Comparison of ENCODE assay signal across 11 cellular contexts in the genomic region with DNA sequence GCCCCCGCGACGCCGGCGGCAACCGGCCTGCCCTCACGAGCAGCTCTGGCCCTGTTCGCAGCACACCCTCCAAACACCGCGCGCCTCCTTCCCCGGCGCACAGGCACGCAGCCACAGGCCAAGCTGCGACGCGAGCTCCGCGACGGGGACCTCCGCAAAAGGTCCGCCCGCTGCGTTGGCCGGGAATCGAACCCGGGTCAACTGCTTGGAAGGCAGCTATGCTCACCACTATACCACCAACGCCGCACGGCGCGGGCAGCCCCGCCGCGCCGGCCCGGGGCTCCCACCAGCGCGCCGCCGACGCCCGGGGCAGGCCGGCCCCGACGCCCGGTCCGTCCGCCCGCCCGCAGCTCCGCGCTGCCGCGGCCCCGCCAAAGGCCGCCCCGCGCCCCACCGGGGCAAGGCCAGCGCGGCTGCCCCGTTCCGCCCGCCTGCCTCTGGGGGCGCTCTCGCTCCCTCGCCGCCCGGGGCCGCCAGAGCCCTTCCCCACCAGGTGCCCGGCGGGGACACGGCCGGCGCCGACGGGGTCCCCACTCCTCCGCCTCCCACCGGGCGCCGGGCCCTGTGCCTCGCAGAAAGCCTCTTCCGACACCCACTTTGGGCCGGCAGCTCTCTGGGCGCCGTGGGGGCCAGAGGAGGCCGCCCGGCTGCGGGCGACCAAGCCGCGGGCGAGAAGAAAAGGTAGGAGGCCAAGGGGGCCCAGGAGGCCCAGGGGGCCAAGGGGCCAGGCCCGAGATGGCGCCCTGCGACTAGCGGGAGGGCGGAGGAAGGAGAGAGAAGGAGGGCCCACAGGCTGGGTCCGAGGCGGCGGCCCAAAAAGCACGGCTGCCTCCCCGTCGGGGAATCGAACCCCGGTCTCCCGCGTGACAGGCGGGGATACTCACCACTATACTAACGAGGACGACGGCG. TPM values are rescaled to one million over a fixed set of nuclear protein-coding genes. Genes with fewer than 3 reads are reported as not detected.
DNase-seq lines count a peak whose midpoint lies in the region; ATAC-seq, FAIRE-seq and TF ChIP-seq lines count a peak whose summit lies in the region.
"Not testable (repeated sequence)": the region's sequence is repeated elsewhere in the genome, so short reads cannot be mapped to it uniquely, and the experiment has no call there.
"Had no signal": no experiment of that assay in that cellular context is flagged by ENCODE, and none has a peak within 500 bp of the region (broad histone marks: within the 10 kb centered on the region; RNA-seq: fewer than 3 reads in every experiment).

No MANE protein-coding gene starts in this region.

- not testable (repeated sequence) for H3K4me3 Mint-ChIP-seq in naive thymus-derived CD8-positive, alpha-beta T cell

- not testable (repeated sequence) for H3K27me3 ChIP-seq in RWPE2 (ENCODE audit: insufficient read depth, poor library complexity, severe bottlenecking); GM12878 (replicated peaks in 1 of 2; ENCODE audit: control insufficient read depth in 2 of 2, insufficient read depth in 2 of 2, low read length in 1 of 2)

- intact Hi-C loops in GM12878 (cut with micrococcal nuclease; ENCODE audit: unreplicated experiment), result not testable (repeated sequence)

- BruUV-seq in GM12878 (replicated peaks; lab: Mats Ljungman, UMichigan), result not testable (repeated sequence)

- not testable (repeated sequence) for TF ChIP-seq RAD21 in A549 (conservative IDR thresholded peaks at IDR 0.05 in 1 of 2, IDR thresholded peaks at IDR 0.05 in 1 of 2); GM12878 (IDR thresholded peaks at IDR 0.05; ENCODE audit: insufficient read depth, low read depth, low read length)

- DNase-seq in A549 (ENCODE audit: low read depth in 1 of 2, low spot score in 1 of 2); RWPE2 (ENCODE audit: low spot score); GM12878 (ENCODE audit: low read depth, low spot score); naive thymus-derived CD8-positive, alpha-beta T cell: not testable (repeated sequence)

- no CpG with 5 or more reads among the region's 114 CpGs for WGBS in A549 (ENCODE audit: missing lambda C conversion rate)
- WGBS in GM12878 (ENCODE audit: insufficient coverage, insufficient replicate concordance, low lambda C conversion rate, missing lambda C conversion rate), result no CpG with 5 or more reads among the region's 114 CpGs

- H4K20me1 ChIP-seq in GM12878 (ENCODE audit: control insufficient read depth, insufficient read depth), result not testable (repeated sequence)

- H3K27me3 Mint-ChIP-seq in naive thymus-derived CD8-positive, alpha-beta T cell, result not testable (repeated sequence)

- not testable (repeated sequence) for H3K79me2 ChIP-seq in GM12878 (ENCODE audit: control insufficient read depth, insufficient read depth, low read length)

- H3K4me1 Mint-ChIP-seq in naive thymus-derived CD8-positive, alpha-beta T cell, result not testable (repeated sequence)

- RAD21 ChIA-PET in GM12878 (lab: Charles Lee; ENCODE audit: unreplicated experiment), result not testable (repeated sequence)

- not testable (repeated sequence) for FAIRE-seq in A549 (lab: Jason Lieb, UNC); GM12878 (lab: Jason Lieb, UNC)

- not testable (repeated sequence) for H3K9me3 ChIP-seq in A549; RWPE2 (ENCODE audit: severe bottlenecking); GM12878 (replicated peaks; ENCODE audit: control insufficient read depth, insufficient read depth, low read length)

- H2AFZ ChIP-seq in GM12878 (ENCODE audit: control insufficient read depth, low read depth, low read length), result not testable (repeated sequence)

- POLR2A ChIA-PET in A549 (lab: Yijun Ruan, JAX); GM12878 (lab: Charles Lee); naive thymus-derived CD8-positive, alpha-beta T cell (lab: Charles Lee): not testable (repeated sequence)

- CTCF ChIA-PET in A549 (lab: Yijun Ruan, JAX); GM12878 (lab: Yijun Ruan, JAX): not testable (repeated sequence)

- not testable (repeated sequence) for H3K36me3 ChIP-seq in RWPE2 (ENCODE audit: low read depth); GM12878 (ENCODE audit: control insufficient read depth in 2 of 2, insufficient read depth in 2 of 2, low read length in 1 of 2)

- not testable (repeated sequence) for H3K4me3 ChIP-seq in A549; RWPE2 (ENCODE audit: severe bottlenecking); GM12878

- not testable (repeated sequence) for H3K9me3 Mint-ChIP-seq in naive thymus-derived CD8-positive, alpha-beta T cell

- H3K9ac ChIP-seq in GM12878 (ENCODE audit: control insufficient read depth, insufficient read depth, low read length), result not testable (repeated sequence)

- not testable (repeated sequence) for H3K27ac Mint-ChIP-seq in naive thymus-derived CD8-positive, alpha-beta T cell

- H3K36me3 Mint-ChIP-seq in naive thymus-derived CD8-positive, alpha-beta T cell, result not testable (repeated sequence)

- in situ Hi-C loops in GM12878 (cut with MboI), result not testable (repeated sequence)

- not testable (repeated sequence) for H3K4me2 ChIP-seq in A549; GM12878 (ENCODE audit: control insufficient read depth, insufficient read depth)

- ATAC-seq in A549, result peak; percentile 50 to 58
- ATAC-seq in GM19023 (IDR thresholded peaks at IDR 0.05; ENCODE audit: unreplicated experiment), result peak; percentile 24
- ATAC-seq in GM21528 (IDR thresholded peaks at IDR 0.05; ENCODE audit: low FRiP score, unreplicated experiment), result peak; percentile 30
- ATAC-seq in HG02798 (IDR thresholded peaks at IDR 0.05; ENCODE audit: poor library complexity, unreplicated experiment), result peak; percentile 34
- peak; percentile 35 for ATAC-seq in HG03159 (IDR thresholded peaks at IDR 0.05; ENCODE audit: unreplicated experiment)
- ATAC-seq in RWPE2 (ENCODE audit: low read depth), result peak; percentile 2; the same call in 1 of the 3 replicates
- peak; percentile 52 for ATAC-seq in GM12878
- peak; percentile 25 to 44 for ATAC-seq in naive thymus-derived CD8-positive, alpha-beta T cell

- not testable (repeated sequence) for TF ChIP-seq POLR2A in A549 (IDR thresholded peaks at IDR 0.05; ENCODE audit: low read length); GM12878 (IDR thresholded peaks at IDR 0.05; ENCODE audit: low read depth, low read length)

- H3K4me1 ChIP-seq in A549; RWPE2 (ENCODE audit: insufficient read depth, poor library complexity, severe bottlenecking); GM12878 (ENCODE audit: control insufficient read depth, insufficient read depth, low read length): not testable (repeated sequence)

- not testable (repeated sequence) for TF ChIP-seq CTCF in A549 (IDR thresholded peaks at IDR 0.05); RWPE2 (IDR thresholded peaks at IDR 0.05; ENCODE audit: poor library complexity, severe bottlenecking); GM12878 (IDR thresholded peaks at IDR 0.05 in 2 of 3, conservative IDR thresholded peaks at IDR 0.05 in 1 of 3; ENCODE audit: control insufficient read depth in 2 of 3, extremely low read depth in 1 of 3, insufficient read depth in 1 of 3, low read depth in 3 of 3, low read length in 3 of 3)

- SMC1A ChIA-PET in GM12878 (lab: Charles Lee; ENCODE audit: uncharacterized antibody, unreplicated experiment), result not testable (repeated sequence)

- H3K27ac ChIP-seq in A549; RWPE2 (ENCODE audit: poor library complexity, severe bottlenecking); GM12878 (ENCODE audit: control insufficient read depth, insufficient read depth): not testable (repeated sequence)

- not testable (repeated sequence) for TF ChIP-seq EP300 in A549 (IDR thresholded peaks at IDR 0.05); GM12878 (IDR thresholded peaks at IDR 0.05; ENCODE audit: borderline replicate concordance in 1 of 2, control insufficient read depth in 1 of 2, low read depth in 2 of 2, low read length in 2 of 2)

RNA-seq across cellular contexts. Expression of gene FCGR2A, which starts 42.8 kb away (rescaled TPM):
- 0.12 and 0.13 TPM in 2 replicates for polyA plus RNA-seq in A549 (2011; rRNA removed)
- not detected in 2 replicates for polyA plus RNA-seq in A549 (2012; cell fraction: cytosol; rRNA removed)
- polyA plus RNA-seq in A549 (2012; cell fraction: nucleus; rRNA removed), result not detected in 2 replicates
- polyA plus RNA-seq in A549 (2017; fragmentation: RNase III; extraction: RNeasy Plus Mini Kit Qiagen cat#74134 plus additional on column Dnase treatment), result not detected in 3 replicates
- polyA minus RNA-seq in A549 (2011; rRNA and poly(A)+ RNA removed), result not detected in 2 replicates
- total RNA-seq in GM12878 (2013; cell fraction: nucleolus; rRNA removed), result 7.9 and 10.6 TPM in 2 replicates
- total RNA-seq in GM12878 (2014; rRNA removed), result 5.0 and 5.7 TPM in 2 replicates
- total RNA-seq in GM12878 (2014; rRNA removed; fragmentation: Illumina TruSeq; extraction: Trizol), result 5.3 and 7.0 TPM in 2 replicates
- 6.4 and 6.9 TPM in 2 replicates for total RNA-seq in GM12878 (2021)
- 0.41 TPM for polyA plus RNA-seq in GM12878 (2011; ENCODE audit: low read depth)
- 2.3 and 3.7 TPM in 2 replicates for polyA plus RNA-seq in GM12878 (2011; rRNA removed)
- 1.0 TPM in 2 replicates for polyA plus RNA-seq in GM12878 (2011; cell fraction: cytosol; rRNA removed)
- polyA plus RNA-seq in GM12878 (2011; cell fraction: nucleus; rRNA removed), result 2.4 and 2.9 TPM in 2 replicates
- 1.2 and 1.4 TPM in 2 replicates for polyA plus RNA-seq in GM12878 (2012)
- 7.4 and 9.3 TPM in 2 replicates for polyA plus RNA-seq in GM12878 (2014; fragmentation: Illumina TruSeq; extraction: Trizol)
- 1 to 10 TPM; 3.8 to 4.2 TPM for polyA plus RNA-seq in GM12878 (2014; fragmentation: Nextera tagmentation; extraction: Ambion mirVana)
- 3.2 and 3.3 TPM in 2 replicates for polyA plus RNA-seq in GM12878 (2014; rRNA removed)
- polyA plus RNA-seq in GM12878 (2016; fragmentation: Nextera tagmentation; extraction: Ambion mirVana), result 1 to 10 TPM; 3.1 to 3.6 TPM
- 1.5 and 1.8 TPM in 2 replicates for polyA minus RNA-seq in GM12878 (2011; rRNA and poly(A)+ RNA removed)
- polyA minus RNA-seq in GM12878 (2011; cell fraction: cytosol; rRNA and poly(A)+ RNA removed), result 0.53 and 1.0 TPM in 2 replicates
- polyA minus RNA-seq in GM12878 (2011; cell fraction: nucleus; rRNA and poly(A)+ RNA removed), result 1.3 and 2.4 TPM in 2 replicates
- under 1 TPM; 0.34 to 0.52 TPM for total RNA-seq in naive thymus-derived CD8-positive, alpha-beta T cell
- under 1 TPM in 2 of 3 donors, not detected in 1; 0.41 to 0.84 TPM for polyA plus RNA-seq in naive thymus-derived CD8-positive, alpha-beta T cell
- total RNA-seq: Calu3, GM23248, HT-29 had no signal
- polyA plus RNA-seq: GM23248 had no signal

Comparison
In these comparisons a context has a peak if more than half of its experiments do, and no peak if none do; other contexts are left out.
1. ATAC-seq: peak in every context shown above with its lines; median percentile 54 in A549; 52 in GM12878; 35 in HG03159; 34 in naive thymus-derived CD8-positive, alpha-beta T cell; 34 in HG02798; 30 in GM21528; 24 in GM19023; 2 in RWPE2.